In genomic region chr16:20589486-20589885, GRCh38 we compare ENCODE assay signal across 11 cellular contexts. TPM values are rescaled to one million over a fixed set of nuclear protein-coding genes. Genes with fewer than 3 reads are reported as not detected.
"Had no signal": no experiment of that assay in that cellular context is flagged by ENCODE, and none has a peak within 500 bp of the region (broad histone marks: within the 10 kb centered on the region; RNA-seq: fewer than 3 reads in every experiment).

No MANE protein-coding gene starts in this region.

RNA-seq across cellular contexts. Expression of gene ACSM2B, which starts 13.3 kb away (rescaled TPM):
- total RNA-seq: activated CD4-positive, alpha-beta memory T cell treated with anti-CD3 and anti-CD28 coated beads, Interleukin-2, amount 10 ng/mL, durations not matched to agents 7 days and 5 days; activated CD4-positive, alpha-beta T cell treated with anti-CD3 and anti-CD28 coated beads for 36 hours; activated CD4-positive, alpha-beta T cell treated with anti-CD3 and anti-CD28 coated beads, Interleukin-2, amount 10 ng/mL, durations not matched to agents 7 days and 5 days; activated CD8-positive, alpha-beta T cell treated with anti-CD3 and anti-CD28 coated beads, Interleukin-2, amount 10 ng/mL, durations not matched to agents 7 days and 5 days; activated naive CD8-positive, alpha-beta T cell treated with anti-CD3 and anti-CD28 coated beads, Interleukin-2, amount 10 ng/mL, durations not matched to agents 7 days and 5 days; ascending aorta; breast epithelium; cardiac septum; T-helper 1 cell treated with Interleukin-12 subunit alpha and Interleukin-12 subunit beta and Interleukin-4 antibody, amounts not matched to agents 30 ng/mL and 1 ng/mL, for 36 hours; T-helper 17 cell; T-helper 2 cell treated with Interferon-gamma antibody and Interleukin-4, amounts not matched to agents 100 ng/mL and 5 ng/mL, for 36 hours had no signal
